Comparison of ENCODE assay signal across 1 cellular context in the genomic region with DNA sequence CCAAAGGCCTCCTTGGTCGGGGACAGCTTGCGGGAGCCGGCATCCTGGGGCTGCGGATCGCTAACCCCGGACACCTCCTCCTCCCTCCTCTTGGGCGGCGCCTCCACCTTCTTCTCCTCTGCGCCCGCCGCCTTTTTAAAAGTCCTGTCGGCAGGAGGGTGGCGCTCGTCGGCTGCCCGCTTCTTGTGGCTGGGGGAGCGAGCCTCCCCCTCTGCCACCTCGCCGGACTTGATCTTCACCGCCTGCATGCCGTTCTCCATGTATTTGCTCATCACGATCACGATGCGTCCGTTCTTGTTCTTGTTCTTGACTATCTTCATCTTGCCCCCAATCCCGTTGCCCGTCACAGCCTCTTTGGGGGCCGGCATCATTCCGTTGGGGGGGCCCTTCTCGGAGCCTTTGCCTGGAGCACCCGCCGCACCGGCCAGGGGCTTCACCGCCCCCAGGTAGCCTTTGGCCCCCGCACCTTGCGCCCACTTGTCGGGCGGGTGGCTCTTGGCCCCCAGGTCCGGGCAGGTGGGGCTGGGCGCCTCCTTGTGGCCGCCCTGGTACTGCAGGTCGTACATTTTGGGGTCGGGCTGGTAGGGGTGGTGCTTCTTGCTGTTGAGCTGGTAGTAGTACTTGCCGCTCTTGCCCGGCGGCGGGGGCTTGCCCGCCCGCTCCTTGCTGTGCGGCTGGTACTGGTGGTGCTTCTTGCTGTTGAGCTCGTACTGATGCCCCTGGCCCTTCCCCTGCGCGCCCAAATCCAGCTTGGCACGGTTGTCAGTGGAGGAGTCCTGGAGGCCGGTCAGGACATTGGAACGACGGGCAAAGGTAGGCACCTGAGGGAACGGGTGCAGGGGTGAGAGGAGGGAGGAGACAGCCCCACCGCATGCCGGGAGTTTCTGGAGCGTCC.
TF ChIP-seq lines count a peak whose summit lies in the region.

No MANE protein-coding gene starts in this region.

TF ChIP-seq in K562, 482 proteins besides CTCF, POLR2A, EP300 and RAD21 (continued from another document and continues in another):
- TF ChIP-seq, protein P1, sequence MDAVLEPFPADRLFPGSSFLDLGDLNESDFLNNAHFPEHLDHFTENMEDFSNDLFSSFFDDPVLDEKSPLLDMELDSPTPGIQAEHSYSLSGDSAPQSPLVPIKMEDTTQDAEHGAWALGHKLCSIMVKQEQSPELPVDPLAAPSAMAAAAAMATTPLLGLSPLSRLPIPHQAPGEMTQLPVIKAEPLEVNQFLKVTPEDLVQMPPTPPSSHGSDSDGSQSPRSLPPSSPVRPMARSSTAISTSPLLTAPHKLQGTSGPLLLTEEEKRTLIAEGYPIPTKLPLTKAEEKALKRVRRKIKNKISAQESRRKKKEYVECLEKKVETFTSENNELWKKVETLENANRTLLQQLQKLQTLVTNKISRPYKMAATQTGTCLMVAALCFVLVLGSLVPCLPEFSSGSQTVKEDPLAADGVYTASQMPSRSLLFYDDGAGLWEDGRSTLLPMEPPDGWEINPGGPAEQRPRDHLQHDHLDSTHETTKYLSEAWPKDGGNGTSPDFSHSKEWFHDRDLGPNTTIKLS (IDR thresholded peaks at IDR 0.05; ENCODE audit: borderline replicate concordance, low read depth) = no peak
- no peak for TF ChIP-seq ZFPM2 (CRISPR knock-in tag; IDR thresholded peaks at IDR 0.05)
- no peak for TF ChIP-seq NCOR1 (IDR thresholded peaks at IDR 0.05)
- TF ChIP-seq PHF8 (IDR thresholded peaks at IDR 0.05; ENCODE audit: borderline replicate concordance, low read length) = no peak
- TF ChIP-seq CSDE1 (IDR thresholded peaks at IDR 0.05) = no peak
- TF ChIP-seq BRD4 (IDR thresholded peaks at IDR 0.05) = no peak
- no peak for TF ChIP-seq MEIS2 (IDR thresholded peaks at IDR 0.05; ENCODE audit: partially characterized antibody)
- TF ChIP-seq SREBF2 (CRISPR knock-in tag; IDR thresholded peaks at IDR 0.05) = no peak
- TF ChIP-seq ZNF644 (tag; IDR thresholded peaks at IDR 0.05; ENCODE audit: low read depth) = no peak
- no peak for TF ChIP-seq NFIX (CRISPR knock-in tag; IDR thresholded peaks at IDR 0.05; ENCODE audit: low read depth)
- TF ChIP-seq RBM15 (IDR thresholded peaks at IDR 0.05; ENCODE audit: insufficient read depth, low read length) = no peak
- TF ChIP-seq, protein P2, sequence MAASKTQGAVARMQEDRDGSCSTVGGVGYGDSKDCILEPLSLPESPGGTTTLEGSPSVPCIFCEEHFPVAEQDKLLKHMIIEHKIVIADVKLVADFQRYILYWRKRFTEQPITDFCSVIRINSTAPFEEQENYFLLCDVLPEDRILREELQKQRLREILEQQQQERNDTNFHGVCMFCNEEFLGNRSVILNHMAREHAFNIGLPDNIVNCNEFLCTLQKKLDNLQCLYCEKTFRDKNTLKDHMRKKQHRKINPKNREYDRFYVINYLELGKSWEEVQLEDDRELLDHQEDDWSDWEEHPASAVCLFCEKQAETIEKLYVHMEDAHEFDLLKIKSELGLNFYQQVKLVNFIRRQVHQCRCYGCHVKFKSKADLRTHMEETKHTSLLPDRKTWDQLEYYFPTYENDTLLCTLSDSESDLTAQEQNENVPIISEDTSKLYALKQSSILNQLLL (CRISPR knock-in tag; IDR thresholded peaks at IDR 0.05; ENCODE audit: borderline replicate concordance) = no peak
- TF ChIP-seq POLR2AphosphoS5 (IDR thresholded peaks at IDR 0.05; ENCODE audit: control insufficient read depth, insufficient read depth, low read depth, low read length) = 0 out of 2 replicates have a peak, but pooled peaks have one; percentile 41
- no peak for TF ChIP-seq TAL1 (IDR thresholded peaks at IDR 0.05)
- TF ChIP-seq JUNB (CRISPR knock-in tag; conservative IDR thresholded peaks at IDR 0.05) = no peak
- TF ChIP-seq, protein P3, sequence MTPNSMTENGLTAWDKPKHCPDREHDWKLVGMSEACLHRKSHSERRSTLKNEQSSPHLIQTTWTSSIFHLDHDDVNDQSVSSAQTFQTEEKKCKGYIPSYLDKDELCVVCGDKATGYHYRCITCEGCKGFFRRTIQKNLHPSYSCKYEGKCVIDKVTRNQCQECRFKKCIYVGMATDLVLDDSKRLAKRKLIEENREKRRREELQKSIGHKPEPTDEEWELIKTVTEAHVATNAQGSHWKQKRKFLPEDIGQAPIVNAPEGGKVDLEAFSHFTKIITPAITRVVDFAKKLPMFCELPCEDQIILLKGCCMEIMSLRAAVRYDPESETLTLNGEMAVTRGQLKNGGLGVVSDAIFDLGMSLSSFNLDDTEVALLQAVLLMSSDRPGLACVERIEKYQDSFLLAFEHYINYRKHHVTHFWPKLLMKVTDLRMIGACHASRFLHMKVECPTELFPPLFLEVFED (CRISPR knock-in tag; conservative IDR thresholded peaks at IDR 0.05) = no peak
- TF ChIP-seq, protein P4, sequence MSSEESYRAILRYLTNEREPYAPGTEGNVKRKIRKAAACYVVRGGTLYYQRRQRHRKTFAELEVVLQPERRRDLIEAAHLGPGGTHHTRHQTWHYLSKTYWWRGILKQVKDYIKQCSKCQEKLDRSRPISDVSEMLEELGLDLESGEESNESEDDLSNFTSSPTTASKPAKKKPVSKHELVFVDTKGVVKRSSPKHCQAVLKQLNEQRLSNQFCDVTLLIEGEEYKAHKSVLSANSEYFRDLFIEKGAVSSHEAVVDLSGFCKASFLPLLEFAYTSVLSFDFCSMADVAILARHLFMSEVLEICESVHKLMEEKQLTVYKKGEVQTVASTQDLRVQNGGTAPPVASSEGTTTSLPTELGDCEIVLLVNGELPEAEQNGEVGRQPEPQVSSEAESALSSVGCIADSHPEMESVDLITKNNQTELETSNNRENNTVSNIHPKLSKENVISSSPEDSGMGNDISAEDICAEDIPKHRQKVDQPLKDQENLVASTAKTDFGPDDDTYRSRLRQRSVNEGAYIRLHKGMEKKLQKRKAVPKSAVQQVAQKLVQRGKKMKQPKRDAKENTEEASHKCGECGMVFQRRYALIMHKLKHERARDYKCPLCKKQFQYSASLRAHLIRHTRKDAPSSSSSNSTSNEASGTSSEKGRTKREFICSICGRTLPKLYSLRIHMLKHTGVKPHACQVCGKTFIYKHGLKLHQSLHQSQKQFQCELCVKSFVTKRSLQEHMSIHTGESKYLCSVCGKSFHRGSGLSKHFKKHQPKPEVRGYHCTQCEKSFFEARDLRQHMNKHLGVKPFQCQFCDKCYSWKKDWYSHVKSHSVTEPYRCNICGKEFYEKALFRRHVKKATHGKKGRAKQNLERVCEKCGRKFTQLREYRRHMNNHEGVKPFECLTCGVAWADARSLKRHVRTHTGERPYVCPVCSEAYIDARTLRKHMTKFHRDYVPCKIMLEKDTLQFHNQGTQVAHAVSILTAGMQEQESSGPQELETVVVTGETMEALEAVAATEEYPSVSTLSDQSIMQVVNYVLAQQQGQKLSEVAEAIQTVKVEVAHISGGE (CRISPR knock-in tag; IDR thresholded peaks at IDR 0.05) = no peak
- TF ChIP-seq, protein P5, sequence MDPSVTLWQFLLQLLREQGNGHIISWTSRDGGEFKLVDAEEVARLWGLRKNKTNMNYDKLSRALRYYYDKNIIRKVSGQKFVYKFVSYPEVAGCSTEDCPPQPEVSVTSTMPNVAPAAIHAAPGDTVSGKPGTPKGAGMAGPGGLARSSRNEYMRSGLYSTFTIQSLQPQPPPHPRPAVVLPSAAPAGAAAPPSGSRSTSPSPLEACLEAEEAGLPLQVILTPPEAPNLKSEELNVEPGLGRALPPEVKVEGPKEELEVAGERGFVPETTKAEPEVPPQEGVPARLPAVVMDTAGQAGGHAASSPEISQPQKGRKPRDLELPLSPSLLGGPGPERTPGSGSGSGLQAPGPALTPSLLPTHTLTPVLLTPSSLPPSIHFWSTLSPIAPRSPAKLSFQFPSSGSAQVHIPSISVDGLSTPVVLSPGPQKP (CRISPR knock-in tag; IDR thresholded peaks at IDR 0.05) = no peak
- peak; percentile 63 for TF ChIP-seq SMC3 (conservative IDR thresholded peaks at IDR 0.05; ENCODE audit: insufficient read depth, low read depth, low read length)
- no peak for TF ChIP-seq EP400 (IDR thresholded peaks at IDR 0.05)
- no peak for TF ChIP-seq RUNX1 (IDR thresholded peaks at IDR 0.05; ENCODE audit: low read depth)
- no peak; the same call in 1 of the 2 replicates for TF ChIP-seq ZBED1 (IDR thresholded peaks at IDR 0.05)
- no peak for TF ChIP-seq GATA2 (CRISPR knock-in tag; IDR thresholded peaks at IDR 0.05)
- TF ChIP-seq NCOA1 (IDR thresholded peaks at IDR 0.05; ENCODE audit: low read depth) = no peak
- no peak for TF ChIP-seq NFE2L1 (tag; IDR thresholded peaks at IDR 0.05; ENCODE audit: borderline replicate concordance, low read depth)
- TF ChIP-seq SIN3B (IDR thresholded peaks at IDR 0.05; ENCODE audit: low read depth) = no peak
- TF ChIP-seq NFE2 (IDR thresholded peaks at IDR 0.05; ENCODE audit: low read depth) = no peak
- no peak for TF ChIP-seq HEY1 (CRISPR knock-in tag; IDR thresholded peaks at IDR 0.05; ENCODE audit: borderline replicate concordance)
- no peak for TF ChIP-seq ZNF785 (CRISPR knock-in tag; IDR thresholded peaks at IDR 0.05)
- TF ChIP-seq ZC3H4 (CRISPR knock-in tag; IDR thresholded peaks at IDR 0.05; ENCODE audit: borderline replicate concordance) = peak; percentile 71; the same call in 1 of the 2 replicates
- 0 out of 2 replicates have a peak, but pooled peaks have one; percentile 75 for TF ChIP-seq NR3C1 (CRISPR knock-in tag; IDR thresholded peaks at IDR 0.05)
- no peak for TF ChIP-seq RHOXF2B (CRISPR knock-in tag; conservative IDR thresholded peaks at IDR 0.05)
- TF ChIP-seq KLF13 (tag; IDR thresholded peaks at IDR 0.05; ENCODE audit: borderline replicate concordance, low read depth) = no peak
- TF ChIP-seq, protein P6, sequence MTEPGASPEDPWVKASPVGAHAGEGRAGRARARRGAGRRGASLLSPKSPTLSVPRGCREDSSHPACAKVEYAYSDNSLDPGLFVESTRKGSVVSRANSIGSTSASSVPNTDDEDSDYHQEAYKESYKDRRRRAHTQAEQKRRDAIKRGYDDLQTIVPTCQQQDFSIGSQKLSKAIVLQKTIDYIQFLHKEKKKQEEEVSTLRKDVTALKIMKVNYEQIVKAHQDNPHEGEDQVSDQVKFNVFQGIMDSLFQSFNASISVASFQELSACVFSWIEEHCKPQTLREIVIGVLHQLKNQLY (CRISPR knock-in tag; conservative IDR thresholded peaks at IDR 0.05) = no peak
- no peak for TF ChIP-seq PYGO2 (tag; IDR thresholded peaks at IDR 0.05)
- no peak for TF ChIP-seq DDX20 (tag; IDR thresholded peaks at IDR 0.05; ENCODE audit: low read depth)
- no peak for TF ChIP-seq PCBP1 (IDR thresholded peaks at IDR 0.05; ENCODE audit: low read depth, low read length, poor library complexity, severe bottlenecking)
- no peak for TF ChIP-seq ESRRB (CRISPR knock-in tag; IDR thresholded peaks at IDR 0.05; ENCODE audit: borderline replicate concordance)
- no peak for TF ChIP-seq CEBPB (tag; IDR thresholded peaks at IDR 0.05)
- TF ChIP-seq SOX6 (IDR thresholded peaks at IDR 0.05) = no peak
- no peak for TF ChIP-seq ZNF57 (CRISPR knock-in tag; IDR thresholded peaks at IDR 0.05)
- no peak for TF ChIP-seq ATF1 (CRISPR knock-in tag; IDR thresholded peaks at IDR 0.05)
- TF ChIP-seq ATF1 (tag; IDR thresholded peaks at IDR 0.05) = no peak
- no peak for TF ChIP-seq MAFK (IDR thresholded peaks at IDR 0.05; ENCODE audit: low read length)
- no peak for TF ChIP-seq ILK (tag; IDR thresholded peaks at IDR 0.05; ENCODE audit: borderline replicate concordance, low read depth)
- no peak for TF ChIP-seq SMARCA5 (IDR thresholded peaks at IDR 0.05)
- TF ChIP-seq, protein P7, sequence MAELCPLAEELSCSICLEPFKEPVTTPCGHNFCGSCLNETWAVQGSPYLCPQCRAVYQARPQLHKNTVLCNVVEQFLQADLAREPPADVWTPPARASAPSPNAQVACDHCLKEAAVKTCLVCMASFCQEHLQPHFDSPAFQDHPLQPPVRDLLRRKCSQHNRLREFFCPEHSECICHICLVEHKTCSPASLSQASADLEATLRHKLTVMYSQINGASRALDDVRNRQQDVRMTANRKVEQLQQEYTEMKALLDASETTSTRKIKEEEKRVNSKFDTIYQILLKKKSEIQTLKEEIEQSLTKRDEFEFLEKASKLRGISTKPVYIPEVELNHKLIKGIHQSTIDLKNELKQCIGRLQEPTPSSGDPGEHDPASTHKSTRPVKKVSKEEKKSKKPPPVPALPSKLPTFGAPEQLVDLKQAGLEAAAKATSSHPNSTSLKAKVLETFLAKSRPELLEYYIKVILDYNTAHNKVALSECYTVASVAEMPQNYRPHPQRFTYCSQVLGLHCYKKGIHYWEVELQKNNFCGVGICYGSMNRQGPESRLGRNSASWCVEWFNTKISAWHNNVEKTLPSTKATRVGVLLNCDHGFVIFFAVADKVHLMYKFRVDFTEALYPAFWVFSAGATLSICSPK (IDR thresholded peaks at IDR 0.05; ENCODE audit: borderline replicate concordance) = no peak
- TF ChIP-seq SRSF1 (IDR thresholded peaks at IDR 0.05; ENCODE audit: low read depth, low read length) = no peak
- TF ChIP-seq GTF2F1 (IDR thresholded peaks at IDR 0.05; ENCODE audit: low read depth, low read length) = no peak
- TF ChIP-seq TCF3 (CRISPR knock-in tag; IDR thresholded peaks at IDR 0.05) = no peak
- TF ChIP-seq XRCC3 (IDR thresholded peaks at IDR 0.05) = no peak
- no peak; the same call in none of the 2 replicates for TF ChIP-seq MYNN (IDR thresholded peaks at IDR 0.05)
- TF ChIP-seq MYNN (CRISPR knock-in tag; IDR thresholded peaks at IDR 0.05) = no peak
- TF ChIP-seq NR2F6 (CRISPR knock-in tag; IDR thresholded peaks at IDR 0.05) = no peak
- no peak for TF ChIP-seq KDM5B (IDR thresholded peaks at IDR 0.05; ENCODE audit: insufficient replicate concordance, low read depth, low read length)
- no peak for TF ChIP-seq KAT8 (IDR thresholded peaks at IDR 0.05; ENCODE audit: low read depth)
- TF ChIP-seq, protein P8, sequence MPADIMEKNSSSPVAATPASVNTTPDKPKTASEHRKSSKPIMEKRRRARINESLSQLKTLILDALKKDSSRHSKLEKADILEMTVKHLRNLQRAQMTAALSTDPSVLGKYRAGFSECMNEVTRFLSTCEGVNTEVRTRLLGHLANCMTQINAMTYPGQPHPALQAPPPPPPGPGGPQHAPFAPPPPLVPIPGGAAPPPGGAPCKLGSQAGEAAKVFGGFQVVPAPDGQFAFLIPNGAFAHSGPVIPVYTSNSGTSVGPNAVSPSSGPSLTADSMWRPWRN (IDR thresholded peaks at IDR 0.05; ENCODE audit: low read depth) = no peak
- peak; percentile 32 for TF ChIP-seq MTA3 (IDR thresholded peaks at IDR 0.05; ENCODE audit: borderline replicate concordance)
- TF ChIP-seq, protein P9, sequence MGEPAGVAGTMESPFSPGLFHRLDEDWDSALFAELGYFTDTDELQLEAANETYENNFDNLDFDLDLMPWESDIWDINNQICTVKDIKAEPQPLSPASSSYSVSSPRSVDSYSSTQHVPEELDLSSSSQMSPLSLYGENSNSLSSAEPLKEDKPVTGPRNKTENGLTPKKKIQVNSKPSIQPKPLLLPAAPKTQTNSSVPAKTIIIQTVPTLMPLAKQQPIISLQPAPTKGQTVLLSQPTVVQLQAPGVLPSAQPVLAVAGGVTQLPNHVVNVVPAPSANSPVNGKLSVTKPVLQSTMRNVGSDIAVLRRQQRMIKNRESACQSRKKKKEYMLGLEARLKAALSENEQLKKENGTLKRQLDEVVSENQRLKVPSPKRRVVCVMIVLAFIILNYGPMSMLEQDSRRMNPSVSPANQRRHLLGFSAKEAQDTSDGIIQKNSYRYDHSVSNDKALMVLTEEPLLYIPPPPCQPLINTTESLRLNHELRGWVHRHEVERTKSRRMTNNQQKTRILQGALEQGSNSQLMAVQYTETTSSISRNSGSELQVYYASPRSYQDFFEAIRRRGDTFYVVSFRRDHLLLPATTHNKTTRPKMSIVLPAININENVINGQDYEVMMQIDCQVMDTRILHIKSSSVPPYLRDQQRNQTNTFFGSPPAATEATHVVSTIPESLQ (CRISPR knock-in tag; IDR thresholded peaks at IDR 0.05) = no peak
- no peak for TF ChIP-seq ZNF324 (CRISPR knock-in tag; IDR thresholded peaks at IDR 0.05)
- TF ChIP-seq SP1 (CRISPR knock-in tag; IDR thresholded peaks at IDR 0.05) = peak; percentile 61
- no peak for TF ChIP-seq FOXA3 (CRISPR knock-in tag; conservative IDR thresholded peaks at IDR 0.05 in 1 of 2, IDR thresholded peaks at IDR 0.05 in 1 of 2)
